Comparison of ENCODE assay signal across 9 cellular contexts in the genomic region with DNA sequence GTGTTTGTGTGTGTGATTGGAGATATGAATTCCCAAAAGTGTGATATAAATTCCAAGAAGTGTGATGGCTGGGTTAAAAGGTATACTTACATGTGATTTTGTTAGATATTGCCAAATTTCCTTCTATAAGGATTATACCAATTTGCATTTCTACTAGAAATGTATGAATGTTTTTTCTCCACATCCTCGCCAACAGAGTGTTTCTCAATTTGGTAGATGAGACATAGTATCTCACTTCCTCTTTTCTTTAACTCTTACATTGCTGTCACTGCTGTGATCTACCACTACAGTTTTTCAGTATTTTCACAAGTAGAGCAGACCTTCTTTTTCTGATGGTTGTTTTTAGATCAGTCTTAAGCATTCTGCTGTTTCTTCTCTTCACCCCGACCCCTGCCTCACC.
DNase-seq lines count a peak whose midpoint lies in the region; ATAC-seq, FAIRE-seq and TF ChIP-seq lines count a peak whose summit lies in the region.
"Had no signal": no experiment of that assay in that cellular context is flagged by ENCODE, and none has a peak within 500 bp of the region (broad histone marks: within the 10 kb centered on the region; RNA-seq: fewer than 3 reads in every experiment).

No MANE protein-coding gene starts in this region.

- H3K79me2 ChIP-seq in HepG2 (ENCODE audit: insufficient read depth, low read length), result no peaks in the 10 kb centered on the region

- H3K4me1 Mint-ChIP-seq in WTC11, result no peaks in the 10 kb centered on the region

- in situ Hi-C loops in KBM-7 (cut with MboI; ENCODE audit: low pct_unique_long_range_greater_than_20kb, low sequenced_read_pairs) (no loop called here), HepG2 (cut with HindIII; ENCODE audit: extremely low pct_ligation_motif_present, low pct_unique_long_range_greater_than_20kb) (no loop called here)

- H3K9me3 ChIP-seq in HepG2 (ENCODE audit: low read length), result no peaks in the 10 kb centered on the region

- no peak for TF ChIP-seq RAD21 in HepG2 (CRISPR knock-in tag; IDR thresholded peaks at IDR 0.05)

- H4K20me1 ChIP-seq in HepG2 (ENCODE audit: insufficient read depth, low read length), result no peaks in the 10 kb centered on the region

- no TSS peak for BruUV-seq in HepG2 (replicated peaks; lab: Mats Ljungman, UMichigan)

- no peak for DNase-seq in H54 (ENCODE audit: insufficient read length, low spot score)
- DNase-seq in KBM-7, result peak; percentile 69
- peak; percentile 23 for DNase-seq in fibroblast of gingiva (ENCODE audit: low read depth)
- no peak for DNase-seq in WTC11 (ENCODE audit: low spot score)
- no peak for DNase-seq in hypothalamus (lab: John Stamatoyannopoulos, UW)
- DNase-seq in HepG2 (ENCODE audit: low spot score), result no peak
- DNase-seq in NCI-H2081 treated with DMSO at 0.1 percent for 48 hours (lab: John Stamatoyannopoulos, UW), result no peak

- H3K27me3 Mint-ChIP-seq in WTC11 (ENCODE audit: low read depth), result no peaks in the 10 kb centered on the region

- H3K9ac ChIP-seq in HepG2 (ENCODE audit: insufficient read depth, low read depth, low read length), result no peak overlapping the region

- WGBS in HepG2 (ENCODE audit: low lambda C conversion rate), result 54% methylated on average over 2 of the region's 2 CpGs

- FAIRE-seq in H54 (lab: Jason Lieb, UNC) (peak; percentile 86), HepG2 (lab: Jason Lieb, UNC) (no peak)

- ATAC-seq in GM18502 (IDR thresholded peaks at IDR 0.05; ENCODE audit: poor library complexity, unreplicated experiment), result peak; percentile 98
- no peak for ATAC-seq in WTC11
- ATAC-seq in HepG2, result no peak

- H3K9me3 Mint-ChIP-seq in WTC11, result peaks cover 3% of the 10 kb centered on the region; the same call in 1 of the 2 replicates

- no peaks in the 10 kb centered on the region for H3K27me3 ChIP-seq in HepG2 (ENCODE audit: control insufficient read depth in 1 of 2, insufficient read depth in 2 of 2, low read length in 2 of 2)

- TF ChIP-seq CTCF in WTC11 (IDR thresholded peaks at IDR 0.05), result no peak
- TF ChIP-seq CTCF in HepG2 (CRISPR knock-in tag; IDR thresholded peaks at IDR 0.05), result no peak

- no peak overlapping the region for H3K27ac Mint-ChIP-seq in WTC11

- intact Hi-C loops in HepG2 (cut with micrococcal nuclease; ENCODE audit: unreplicated experiment), result no loop called here

- 0 out of 2 replicates have a peak, but pooled peaks cover 2% of the 10 kb centered on the region for H3K36me3 Mint-ChIP-seq in WTC11

- H2AFZ ChIP-seq in HepG2 (ENCODE audit: low read length), result no peak overlapping the region

- CTCF ChIA-PET in WTC11 (lab: Charles Lee) (no interaction called here), HepG2 (lab: Yijun Ruan, JAX; ENCODE audit: low intra/inter-chr PET ratio, low total read pairs) (no interaction called here)

- H3K4me3 ChIP-seq in HepG2 (replicated peaks in 1 of 3; ENCODE audit: insufficient read depth in 1 of 3, low read depth in 2 of 3, low read length in 3 of 3), result no peak overlapping the region

- no peak overlapping the region for H3K27ac ChIP-seq in HepG2 (ENCODE audit: extremely low read length, insufficient read depth, low read length)
- H3K27ac ChIP-seq: epithelial cell of prostate had no signal

- H3K36me3 ChIP-seq in HepG2 (replicated peaks in 1 of 2; ENCODE audit: control insufficient read depth in 1 of 2, insufficient read depth in 2 of 2, low read length in 2 of 2), result no peaks in the 10 kb centered on the region

- no peak overlapping the region for H3K4me3 Mint-ChIP-seq in WTC11

- no peak overlapping the region for H3K4me2 ChIP-seq in HepG2 (ENCODE audit: low read depth, low read length)

- no peaks in the 10 kb centered on the region for H3K4me1 ChIP-seq in HepG2 (ENCODE audit: insufficient read depth, low read length)

- TF ChIP-seq POLR2A in H54 (IDR thresholded peaks at IDR 0.05; ENCODE audit: low read depth, low read length) (no peak), HepG2 (IDR thresholded peaks at IDR 0.05; ENCODE audit: insufficient read depth in 1 of 2, low read depth in 2 of 2, low read length in 2 of 2) (no peak)

- TF ChIP-seq EP300 in HepG2 (IDR thresholded peaks at IDR 0.05; ENCODE audit: low read depth in 2 of 2, low read length in 2 of 2) (no peak), HepG2 (CRISPR knock-in tag; IDR thresholded peaks at IDR 0.05; ENCODE audit: borderline replicate concordance) (no peak)

- POLR2A ChIA-PET in WTC11 (lab: Charles Lee) (no interaction called here), HepG2 (lab: Yijun Ruan, JAX) (no interaction called here)

TF ChIP-seq in WTC11, 78 proteins besides CTCF, POLR2A, EP300 and RAD21:
- no peak for TF ChIP-seq HMGA2 (CRISPR knock-in tag; IDR thresholded peaks at IDR 0.05)
- TF ChIP-seq ZNF396 (CRISPR knock-in tag; IDR thresholded peaks at IDR 0.05; ENCODE audit: borderline replicate concordance), result no peak
- TF ChIP-seq TEAD1 (CRISPR knock-in tag; IDR thresholded peaks at IDR 0.05), result no peak
- no peak for TF ChIP-seq OVOL2 (CRISPR knock-in tag; IDR thresholded peaks at IDR 0.05; ENCODE audit: borderline replicate concordance)
- TF ChIP-seq PRRX2 (CRISPR knock-in tag; IDR thresholded peaks at IDR 0.05), result no peak
- TF ChIP-seq SOX15 (CRISPR knock-in tag; IDR thresholded peaks at IDR 0.05), result no peak
- no peak for TF ChIP-seq MYBL2 (CRISPR knock-in tag; IDR thresholded peaks at IDR 0.05)
- TF ChIP-seq, protein P1, sequence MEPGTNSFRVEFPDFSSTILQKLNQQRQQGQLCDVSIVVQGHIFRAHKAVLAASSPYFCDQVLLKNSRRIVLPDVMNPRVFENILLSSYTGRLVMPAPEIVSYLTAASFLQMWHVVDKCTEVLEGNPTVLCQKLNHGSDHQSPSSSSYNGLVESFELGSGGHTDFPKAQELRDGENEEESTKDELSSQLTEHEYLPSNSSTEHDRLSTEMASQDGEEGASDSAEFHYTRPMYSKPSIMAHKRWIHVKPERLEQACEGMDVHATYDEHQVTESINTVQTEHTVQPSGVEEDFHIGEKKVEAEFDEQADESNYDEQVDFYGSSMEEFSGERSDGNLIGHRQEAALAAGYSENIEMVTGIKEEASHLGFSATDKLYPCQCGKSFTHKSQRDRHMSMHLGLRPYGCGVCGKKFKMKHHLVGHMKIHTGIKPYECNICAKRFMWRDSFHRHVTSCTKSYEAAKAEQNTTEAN (CRISPR knock-in tag; IDR thresholded peaks at IDR 0.05), result no peak
- no peak for TF ChIP-seq ATF1 (CRISPR knock-in tag; IDR thresholded peaks at IDR 0.05)

TF ChIP-seq in HepG2, 621 proteins besides CTCF, POLR2A, EP300 and RAD21:
- no peak for TF ChIP-seq ZNF780A (CRISPR knock-in tag; IDR thresholded peaks at IDR 0.05)
- no peak for TF ChIP-seq CBX2 (IDR thresholded peaks at IDR 0.05; ENCODE audit: low read depth, low read length)
- no peak for TF ChIP-seq CBX2 (CRISPR knock-in tag; IDR thresholded peaks at IDR 0.05; ENCODE audit: low read depth)

Comparison
In these comparisons a context has a peak if more than half of its experiments do, and no peak if none do; other contexts are left out.
1. DNase-seq: peak in KBM-7 (single experiment) and fibroblast of gingiva (single experiment); none in H54 (single experiment), WTC11 (single experiment), hypothalamus (0 of 51), HepG2 (single experiment) and NCI-H2081 treated with DMSO at 0.1 percent for 48 hours (single experiment).